ENCODE assay signal across 16 cellular contexts in the genomic region with DNA sequence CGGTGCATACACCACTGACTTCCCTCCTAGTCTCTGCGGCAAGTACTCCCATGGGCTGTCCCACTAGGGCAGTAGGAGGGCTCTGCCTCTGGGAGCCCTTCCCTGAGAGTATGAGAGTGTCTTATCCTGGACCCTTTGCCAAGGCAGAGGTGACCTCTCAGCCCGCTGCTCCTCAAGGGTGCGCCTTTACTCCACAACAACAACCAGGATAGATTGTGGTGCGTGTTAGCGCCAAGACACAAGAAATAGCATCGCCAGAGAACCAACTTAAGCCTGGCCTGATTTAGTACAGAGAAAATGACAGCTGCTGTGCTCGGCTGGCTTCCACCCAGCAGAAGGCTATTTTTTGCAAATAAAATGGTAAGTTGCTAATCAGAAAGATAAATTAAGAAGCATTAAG.
A peak's percentile ranks its signal among the peaks of the same experiment; 100 is the strongest.
DNase-seq lines count a peak whose midpoint lies in the region; ATAC-seq and TF ChIP-seq lines count a peak whose summit lies in the region.
"Had no signal": no experiment of that assay in that cellular context is flagged by ENCODE, and none has a peak within 500 bp of the region (broad histone marks: within the 10 kb centered on the region; RNA-seq: fewer than 3 reads in every experiment).

No MANE protein-coding gene starts in this region.

- H3K27ac ChIP-seq in WERI-Rb-1, result peak overlapping the region; percentile 29
- peak overlapping the region; percentile 20 for H3K27ac ChIP-seq in cingulate gyrus (ENCODE audit: low read depth, low read length)
- H3K27ac ChIP-seq in psoas muscle, result no peak overlapping the region
- H3K27ac ChIP-seq: BLaER1 treated with 17β-estradiol and CSF1 and Interleukin-3, amounts not matched to agents 10 nM and 100 nM had no signal

- no peaks in the 10 kb centered on the region for H3K27me3 ChIP-seq in WERI-Rb-1 (ENCODE audit: insufficient read depth, low read depth, severe bottlenecking)
- no peaks in the 10 kb centered on the region for H3K27me3 ChIP-seq in psoas muscle (ENCODE audit: insufficient read depth in 3 of 3, low read length in 2 of 3)
- H3K27me3 ChIP-seq: BLaER1 treated with 17β-estradiol and CSF1 and Interleukin-3, amounts not matched to agents 10 nM and 100 nM had no signal

- ATAC-seq in psoas muscle, result peak in 3 of 4 donors; percentile 34 to 52 (median 37)
- ATAC-seq in GM19467 (IDR thresholded peaks at IDR 0.05; ENCODE audit: unreplicated experiment), result no peak
- ATAC-seq in GM19035 (IDR thresholded peaks at IDR 0.05; ENCODE audit: unreplicated experiment), result no peak
- ATAC-seq: GM23338, HepG2 had no signal

- 35 to 62% (median 37%) methylated on average over 8 of the region's 8 CpGs for WGBS in psoas muscle, 3 donors

- no peaks in the 10 kb centered on the region for H3K9me3 ChIP-seq in WERI-Rb-1 (ENCODE audit: severe bottlenecking)
- H3K9me3 ChIP-seq in psoas muscle, result no peaks in the 10 kb centered on the region
- H3K9me3 ChIP-seq: BLaER1 treated with 17β-estradiol and CSF1 and Interleukin-3, amounts not matched to agents 10 nM and 100 nM had no signal

- H3K4me3 ChIP-seq in WERI-Rb-1 (ENCODE audit: low read depth, low read length), result no peak overlapping the region
- no peak overlapping the region for H3K4me3 ChIP-seq in psoas muscle
- H3K4me3 ChIP-seq: BLaER1 treated with 17β-estradiol and CSF1 and Interleukin-3, amounts not matched to agents 10 nM and 100 nM; GM23338 had no signal

- DNase-seq in WERI-Rb-1 (no peak), myocyte (ENCODE audit: low read depth) (peak; percentile 63), psoas muscle (no peak), NK-92 (lab: John Stamatoyannopoulos, UW; ENCODE audit: unreplicated experiment) (no peak)
- DNase-seq in activated CD4-positive, alpha-beta T cell treated with anti-CD3 and anti-CD28 coated beads for 4 hours, result no peak
- DNase-seq: ACHN; CD4-positive, CD25-positive, alpha-beta regulatory T cell; DMS53; GF-D8; H9 had no signal

- intact Hi-C loops in psoas muscle (cut with DNase I), result no loop called here

- no peak for TF ChIP-seq CTCF in WERI-Rb-1 (IDR thresholded peaks at IDR 0.05; ENCODE audit: low read depth, low read length)
- no peak for TF ChIP-seq CTCF in psoas muscle (IDR thresholded peaks at IDR 0.05)

- no peaks in the 10 kb centered on the region for H3K36me3 ChIP-seq in WERI-Rb-1
- H3K36me3 ChIP-seq in psoas muscle (ENCODE audit: insufficient read depth in 1 of 2, low read depth in 1 of 2), result no peaks in the 10 kb centered on the region
- H3K36me3 ChIP-seq: BLaER1 treated with 17β-estradiol and CSF1 and Interleukin-3, amounts not matched to agents 10 nM and 100 nM had no signal

- H3K4me1 ChIP-seq in psoas muscle, result peaks cover 31% of the 10 kb centered on the region

Comparison
In these comparisons a context has a peak if more than half of its experiments do, and no peak if none do; other contexts are left out.
1. ATAC-seq: peak in psoas muscle (3 of 4); none in GM19467 (single experiment) and GM19035 (single experiment).